ENCODE assay signal across 12 cellular contexts in genomic region chr3:128080323-128080898, GRCh38. TPM values are rescaled to one million over a fixed set of nuclear protein-coding genes. Genes with fewer than 3 reads are reported as not detected.
DNase-seq lines count a peak whose midpoint lies in the region; ATAC-seq, FAIRE-seq and TF ChIP-seq lines count a peak whose summit lies in the region.
"Had no signal": no experiment of that assay in that cellular context is flagged by ENCODE, and none has a peak within 500 bp of the region (broad histone marks: within the 10 kb centered on the region; RNA-seq: fewer than 3 reads in every experiment).

No MANE protein-coding gene starts in this region.

- intact Hi-C loops in left ventricle myocardium inferior (cut with micrococcal nuclease): no loop called here
- intact Hi-C loops in heart left ventricle (cut with DNase I): loop anchor here in 1 of 10 donors (10.0 kb wide), 1 partner anchor 244 kb away; no protein-coding TSS in a partner anchor

- H3K4me3 ChIP-seq in left ventricle myocardium inferior (no peak overlapping the region), heart left ventricle (no peak overlapping the region), SK-N-SH (ENCODE audit: low read depth in 2 of 2, low read length in 1 of 2) (no peak overlapping the region), fibroblast of mammary gland (ENCODE audit: control insufficient read depth, low read depth, low read length) (no peak overlapping the region)
- H3K4me3 ChIP-seq: BLaER1 treated with 17β-estradiol and CSF1 and Interleukin-3, amounts not matched to agents 10 nM and 100 nM; spleen had no signal

- 63 to 70% (median 68%) methylated on average over 6 of the region's 6 CpGs for WGBS in heart left ventricle, 4 donors
- 56% methylated on average over 6 of the region's 6 CpGs for WGBS in SK-N-SH (ENCODE audit: low lambda C conversion rate)

- no peak overlapping the region for H2AFZ ChIP-seq in SK-N-SH (ENCODE audit: low read depth)

- no peaks in the 10 kb centered on the region for H3K9me3 ChIP-seq in left ventricle myocardium inferior (replicated peaks)
- no peaks in the 10 kb centered on the region for H3K9me3 ChIP-seq in heart left ventricle
- H3K9me3 ChIP-seq in SK-N-SH: no peaks in the 10 kb centered on the region
- H3K9me3 ChIP-seq: BLaER1 treated with 17β-estradiol and CSF1 and Interleukin-3, amounts not matched to agents 10 nM and 100 nM; spleen had no signal

- no peak for TF ChIP-seq POLR2A in heart left ventricle (IDR thresholded peaks at IDR 0.05)

- H3K4me1 ChIP-seq in left ventricle myocardium inferior: peaks cover 87% of the 10 kb centered on the region
- peaks cover 0 to 78% (median 40%) of the 10 kb centered on the region in 12 donors for H3K4me1 ChIP-seq in heart left ventricle
- peaks cover 0 to 18% of the 10 kb centered on the region in 2 experiments; a peak in 3 of 4 replicates for H3K4me1 ChIP-seq in SK-N-SH (ENCODE audit: control insufficient read depth in 1 of 2, insufficient read depth in 2 of 2, low read depth in 1 of 2, low read length in 1 of 2)

- H3K36me3 ChIP-seq in left ventricle myocardium inferior: peaks cover 11% of the 10 kb centered on the region
- H3K36me3 ChIP-seq in heart left ventricle: peaks cover 0 to 50% (median 5%) of the 10 kb centered on the region in 9 donors
- H3K36me3 ChIP-seq in SK-N-SH (replicated peaks in 1 of 2; ENCODE audit: control insufficient read depth in 1 of 2, insufficient read depth in 2 of 2, low read length in 1 of 2): peaks cover 9 to 66% of the 10 kb centered on the region in 2 experiments

- H3F3A ChIP-seq in SK-N-SH (replicated peaks; ENCODE audit: insufficient read depth): peaks cover 7% of the 10 kb centered on the region

- H3K27me3 ChIP-seq in left ventricle myocardium inferior (ENCODE audit: low read depth) (no peaks in the 10 kb centered on the region), heart left ventricle (no peaks in the 10 kb centered on the region), SK-N-SH (ENCODE audit: insufficient read depth) (no peaks in the 10 kb centered on the region)

- H3K9ac ChIP-seq in SK-N-SH: no peak overlapping the region
- H3K9ac ChIP-seq: BLaER1 treated with 17β-estradiol and CSF1 and Interleukin-3, amounts not matched to agents 10 nM and 100 nM had no signal

- H3K4me2 ChIP-seq in SK-N-SH: peak overlapping the region; percentile 39

- peak; percentile 32 for FAIRE-seq in urothelium cell line (lab: Jason Lieb, UNC)

- H3K27ac ChIP-seq in left ventricle myocardium inferior (replicated peaks) (peak overlapping the region; percentile 37), heart left ventricle (no peak overlapping the region), SK-N-SH (ENCODE audit: low read depth in 2 of 2, low read length in 1 of 2) (peak overlapping the region; percentile 39 to 85)
- H3K27ac ChIP-seq: BLaER1 treated with 17β-estradiol and CSF1 and Interleukin-3, amounts not matched to agents 10 nM and 100 nM; spleen had no signal

- POLR2A ChIA-PET in SK-N-SH (lab: Yijun Ruan, JAX): no interaction called here

- DNase-seq in left ventricle myocardium inferior: no peak
- no peak for DNase-seq in heart left ventricle
- DNase-seq in SK-N-SH: no peak
- peak; percentile 99 for DNase-seq in fibroblast of mammary gland (ENCODE audit: low read depth)
- peak; percentile 55 for DNase-seq in urothelium cell line (ENCODE audit: low spot score)
- no peak for DNase-seq in globus pallidus (ENCODE audit: low spot score)
- DNase-seq in SK-N-DZ (ENCODE audit: low spot score): no peak
- DNase-seq: hippocampal formation, NCI-H187 treated with DMSO at 0.1 percent for 48 hours, spleen had no signal

- H3K9me2 ChIP-seq in SK-N-SH: no peaks in the 10 kb centered on the region

- no peak for TF ChIP-seq RAD21 in SK-N-SH (IDR thresholded peaks at IDR 0.05; ENCODE audit: low read length)

- 0 out of 4 replicates have a peak, but pooled peaks of 1 of the 2 experiments have one; percentile 50 for TF ChIP-seq EP300 in SK-N-SH (IDR thresholded peaks at IDR 0.05; ENCODE audit: borderline replicate concordance in 1 of 2, low read depth in 1 of 2, low read length in 1 of 2)

- ATAC-seq in heart left ventricle: no peak
- ATAC-seq in HG02610 (IDR thresholded peaks at IDR 0.05; ENCODE audit: unreplicated experiment): no peak

- peaks cover 3% of the 10 kb centered on the region; the same call in 1 of the 2 replicates for H3K79me2 ChIP-seq in SK-N-SH (ENCODE audit: insufficient read depth)

- H4K20me1 ChIP-seq in SK-N-SH (ENCODE audit: insufficient read depth): peaks cover 12% of the 10 kb centered on the region; the same call in 1 of the 2 replicates

- TF ChIP-seq CTCF in left ventricle myocardium inferior (IDR thresholded peaks at IDR 0.05; ENCODE audit: borderline replicate concordance): no peak
- TF ChIP-seq CTCF in heart left ventricle (IDR thresholded peaks at IDR 0.05): no peak
- no peak for TF ChIP-seq CTCF in SK-N-SH (IDR thresholded peaks at IDR 0.05)
- no peak for TF ChIP-seq CTCF in fibroblast of mammary gland (conservative IDR thresholded peaks at IDR 0.05; ENCODE audit: control insufficient read depth, insufficient read depth, low read depth, low read length)

- CTCF ChIA-PET in SK-N-SH (lab: Yijun Ruan, JAX): interaction anchor here (2.8 to 3.8 kb wide), 2 partner anchors 13 to 15 kb away, joined by 9 to 17 read pairs; no protein-coding TSS in a partner anchor

TF ChIP-seq in SK-N-SH, 30 proteins besides CTCF, POLR2A, EP300 and RAD21 (continues in another document):
- peak; percentile 92 for TF ChIP-seq JUND (IDR thresholded peaks at IDR 0.05)
- TF ChIP-seq POLR2AphosphoS5 (IDR thresholded peaks at IDR 0.05; ENCODE audit: low read depth, low read length): peak; percentile 75
- TF ChIP-seq FOXJ3 (CRISPR knock-in tag; IDR thresholded peaks at IDR 0.05): no peak
- peak; percentile 97 for TF ChIP-seq RXRA (IDR thresholded peaks at IDR 0.05; ENCODE audit: borderline replicate concordance, low read depth)
- TF ChIP-seq RCOR1 (IDR thresholded peaks at IDR 0.05; ENCODE audit: low read length): no peak
- no peak for TF ChIP-seq ELF1 (IDR thresholded peaks at IDR 0.05)
- TF ChIP-seq, protein P1, sequence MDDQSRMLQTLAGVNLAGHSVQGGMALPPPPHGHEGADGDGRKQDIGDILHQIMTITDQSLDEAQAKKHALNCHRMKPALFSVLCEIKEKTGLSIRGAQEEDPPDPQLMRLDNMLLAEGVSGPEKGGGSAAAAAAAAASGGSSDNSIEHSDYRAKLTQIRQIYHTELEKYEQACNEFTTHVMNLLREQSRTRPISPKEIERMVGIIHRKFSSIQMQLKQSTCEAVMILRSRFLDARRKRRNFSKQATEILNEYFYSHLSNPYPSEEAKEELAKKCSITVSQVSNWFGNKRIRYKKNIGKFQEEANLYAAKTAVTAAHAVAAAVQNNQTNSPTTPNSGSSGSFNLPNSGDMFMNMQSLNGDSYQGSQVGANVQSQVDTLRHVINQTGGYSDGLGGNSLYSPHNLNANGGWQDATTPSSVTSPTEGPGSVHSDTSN (IDR thresholded peaks at IDR 0.05): peak; percentile 26
- no peak for TF ChIP-seq CHD2 (IDR thresholded peaks at IDR 0.05; ENCODE audit: low read length, partially characterized antibody)
- no peak for TF ChIP-seq NFIC (IDR thresholded peaks at IDR 0.05; ENCODE audit: borderline replicate concordance)
- TF ChIP-seq, protein P2, sequence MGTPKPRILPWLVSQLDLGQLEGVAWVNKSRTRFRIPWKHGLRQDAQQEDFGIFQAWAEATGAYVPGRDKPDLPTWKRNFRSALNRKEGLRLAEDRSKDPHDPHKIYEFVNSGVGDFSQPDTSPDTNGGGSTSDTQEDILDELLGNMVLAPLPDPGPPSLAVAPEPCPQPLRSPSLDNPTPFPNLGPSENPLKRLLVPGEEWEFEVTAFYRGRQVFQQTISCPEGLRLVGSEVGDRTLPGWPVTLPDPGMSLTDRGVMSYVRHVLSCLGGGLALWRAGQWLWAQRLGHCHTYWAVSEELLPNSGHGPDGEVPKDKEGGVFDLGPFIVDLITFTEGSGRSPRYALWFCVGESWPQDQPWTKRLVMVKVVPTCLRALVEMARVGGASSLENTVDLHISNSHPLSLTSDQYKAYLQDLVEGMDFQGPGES (IDR thresholded peaks at IDR 0.05; ENCODE audit: low read depth, low read length): no peak
- TF ChIP-seq NRF1 (IDR thresholded peaks at IDR 0.05; ENCODE audit: low read depth, low read length): no peak
- TF ChIP-seq USF1 (IDR thresholded peaks at IDR 0.05; ENCODE audit: borderline replicate concordance, low read depth): no peak; the same call in 1 of the 2 replicates
- TF ChIP-seq FOSL2 (IDR thresholded peaks at IDR 0.05; ENCODE audit: borderline replicate concordance, low read depth): peak; percentile 81
- TF ChIP-seq GATA2 (CRISPR knock-in tag; IDR thresholded peaks at IDR 0.05): no peak

RNA-seq across cellular contexts. Expression of gene SEC61A1, which starts 28.2 kb away (rescaled TPM):
- total RNA-seq in left ventricle myocardium inferior (65.8 TPM), heart left ventricle (100 to 1,000 TPM in 2 of 9 donors, 10 to 100 TPM in 7; 52.7 to 116 (median 78.2) TPM)
- polyA plus RNA-seq in heart left ventricle (100 to 1,000 TPM in 1 of 2 donors, 10 to 100 TPM in 1; 36.5 to 179 TPM), SK-N-SH (2012; rRNA removed) (153 and 215 TPM in 2 replicates)
- 122 and 161 TPM in 2 replicates for polyA plus RNA-seq in SK-N-SH (2012; cell fraction: cytosol; rRNA removed)
- polyA plus RNA-seq in SK-N-SH (2012; cell fraction: nucleus; rRNA removed): 160 and 215 TPM in 2 replicates
- 88.4 and 92.5 TPM in 2 replicates for polyA plus RNA-seq in SK-N-DZ (2014; cell fraction: cytosol; rRNA removed)
- 73.1 and 90.5 TPM in 2 replicates for polyA plus RNA-seq in SK-N-DZ (2014; cell fraction: nucleus; rRNA removed)

RNA-seq across cellular contexts. Expression of gene RUVBL1, which starts 43.2 kb away (rescaled TPM):
- total RNA-seq in left ventricle myocardium inferior: 25.3 TPM
- total RNA-seq in heart left ventricle: 10 to 100 TPM; 19.1 to 39.9 (median 26.2) TPM
- 10 to 100 TPM; 14.1 to 44.6 TPM for polyA plus RNA-seq in heart left ventricle
- 140 and 145 TPM in 2 replicates for polyA plus RNA-seq in SK-N-SH (2012; rRNA removed)
- 148 and 151 TPM in 2 replicates for polyA plus RNA-seq in SK-N-SH (2012; cell fraction: cytosol; rRNA removed)
- 68.4 and 76.8 TPM in 2 replicates for polyA plus RNA-seq in SK-N-SH (2012; cell fraction: nucleus; rRNA removed)
- polyA plus RNA-seq in SK-N-DZ (2014; cell fraction: cytosol; rRNA removed): 258 and 297 TPM in 2 replicates
- polyA plus RNA-seq in SK-N-DZ (2014; cell fraction: nucleus; rRNA removed): 86.8 and 137 TPM in 2 replicates

Comparison
In these comparisons a context has a peak if more than half of its experiments do, and no peak if none do; other contexts are left out.
1. H3K27ac ChIP-seq: peak in left ventricle myocardium inferior (single experiment) and SK-N-SH (2 of 2); none in heart left ventricle (0 of 12).
2. DNase-seq: peak in fibroblast of mammary gland (single experiment) and urothelium cell line (single experiment); none in left ventricle myocardium inferior (single experiment), heart left ventricle (0 of 5), SK-N-SH (single experiment), globus pallidus (single experiment) and SK-N-DZ (single experiment).